In genomic region chr10:62813981-62814380, GRCh38 we compare ENCODE assay signal across 10 cellular contexts. TPM values are rescaled to one million over a fixed set of nuclear protein-coding genes. Genes with fewer than 3 reads are reported as not detected.
DNase-seq lines count a peak whose midpoint lies in the region; TF ChIP-seq lines count a peak whose summit lies in the region.
"Had no signal": no experiment of that assay in that cellular context is flagged by ENCODE, and none has a peak within 500 bp of the region (broad histone marks: within the 10 kb centered on the region; RNA-seq: fewer than 3 reads in every experiment).

No MANE protein-coding gene starts in this region.

- peaks cover 16% of the 10 kb centered on the region for H3K27me3 ChIP-seq in Caco-2 (replicated peaks; ENCODE audit: control insufficient read depth, insufficient read depth, low read length)

- TF ChIP-seq CTCF in Caco-2 (IDR thresholded peaks at IDR 0.05; ENCODE audit: insufficient read depth in 1 of 2, low read depth in 1 of 2, low read length in 1 of 2, severe bottlenecking in 1 of 2, unreplicated experiment in 1 of 2) (no peak), chondrocyte (IDR thresholded peaks at IDR 0.05) (no peak), progenitor cell of endocrine pancreas (IDR thresholded peaks at IDR 0.05; ENCODE audit: unreplicated experiment) (no peak)

- peaks cover 27% of the 10 kb centered on the region for H3K27me3 Mint-ChIP-seq in Caco-2 (ENCODE audit: insufficient read depth, unreplicated experiment)
- peaks cover 15% of the 10 kb centered on the region for H3K27me3 Mint-ChIP-seq in IgD-negative memory B cell
- H3K27me3 Mint-ChIP-seq in chondrocyte (ENCODE audit: low read depth), result no peaks in the 10 kb centered on the region
- H3K27me3 Mint-ChIP-seq in progenitor cell of endocrine pancreas, result peaks cover 70% of the 10 kb centered on the region

- POLR2A ChIA-PET in Caco-2 (lab: Charles Lee), result no interaction called here

- H3K36me3 ChIP-seq in Caco-2 (ENCODE audit: control insufficient read depth, insufficient read depth, low read length), result no peaks in the 10 kb centered on the region
- H3K36me3 ChIP-seq: cardiac muscle cell had no signal

- no peaks in the 10 kb centered on the region for H3K9me3 ChIP-seq in Caco-2
- H3K9me3 ChIP-seq: esophagus squamous epithelium had no signal

- intact Hi-C loops in Caco-2 (cut with micrococcal nuclease; ENCODE audit: unreplicated experiment), result loop anchor here (10.0 kb wide), 2 partner anchors 549 to 769 kb away; partner anchors contain the start of gene RTKN2

- H3K27ac Mint-ChIP-seq in Caco-2 (ENCODE audit: unreplicated experiment) (no peak overlapping the region), IgD-negative memory B cell (peak overlapping the region in 2 of 3 donors; percentile 78 to 84), chondrocyte (ENCODE audit: unreplicated experiment) (no peak overlapping the region), progenitor cell of endocrine pancreas (no peak overlapping the region)

- CTCF ChIA-PET in Caco-2 (lab: Charles Lee), result interaction anchor here (0.6 kb wide), 1 partner anchor 91 kb away, joined by 3 read pairs; no protein-coding TSS in a partner anchor

- H3K9me3 Mint-ChIP-seq in Caco-2 (ENCODE audit: unreplicated experiment), result no peaks in the 10 kb centered on the region
- H3K9me3 Mint-ChIP-seq in IgD-negative memory B cell, result peaks cover 0 to 1% (median 0%) of the 10 kb centered on the region in 3 donors
- no peaks in the 10 kb centered on the region for H3K9me3 Mint-ChIP-seq in chondrocyte (ENCODE audit: low read depth)
- no peaks in the 10 kb centered on the region for H3K9me3 Mint-ChIP-seq in progenitor cell of endocrine pancreas (ENCODE audit: low read depth)

- H3K4me3 ChIP-seq in Caco-2 (ENCODE audit: low read depth, low read length), result no peak overlapping the region
- H3K4me3 ChIP-seq: cardiac muscle cell had no signal

- H3K36me3 Mint-ChIP-seq in Caco-2 (ENCODE audit: insufficient read depth, unreplicated experiment), result peaks cover 25% of the 10 kb centered on the region
- no peaks in the 10 kb centered on the region for H3K36me3 Mint-ChIP-seq in IgD-negative memory B cell
- H3K36me3 Mint-ChIP-seq in chondrocyte (ENCODE audit: low read depth), result peaks cover 7% of the 10 kb centered on the region
- no peaks in the 10 kb centered on the region for H3K36me3 Mint-ChIP-seq in progenitor cell of endocrine pancreas (ENCODE audit: insufficient read depth)

- H3K4me1 Mint-ChIP-seq in Caco-2 (ENCODE audit: low read depth, unreplicated experiment) (peaks cover 20% of the 10 kb centered on the region), IgD-negative memory B cell (peaks cover 24 to 36% (median 34%) of the 10 kb centered on the region in 3 donors), chondrocyte (ENCODE audit: low read depth) (peaks cover 54% of the 10 kb centered on the region), progenitor cell of endocrine pancreas (ENCODE audit: low read depth) (peaks cover 19% of the 10 kb centered on the region)

- DNase-seq in Caco-2, result no peak
- DNase-seq in chondrocyte (ENCODE audit: low spot score), result no peak
- no peak for DNase-seq in progenitor cell of endocrine pancreas (ENCODE audit: low spot score, unreplicated experiment)
- DNase-seq in NCI-H774 (lab: John Stamatoyannopoulos, UW), result no peak
- DNase-seq in activated effector memory CD4-positive, alpha-beta T cell treated with Interleukin-2 at 50 U/mL for 16 hours, result no peak
- DNase-seq in SIG-M5 treated with dmso at 0.1 percent for 504 hours (lab: John Stamatoyannopoulos, UW; ENCODE audit: unreplicated experiment), result no peak
- DNase-seq: esophagus squamous epithelium, NCI-H187 had no signal

- no TSS peak for BruUV-seq in Caco-2 (replicated peaks; lab: Mats Ljungman, UMichigan)

- H3K4me3 Mint-ChIP-seq in Caco-2 (ENCODE audit: unreplicated experiment), result peak overlapping the region; percentile 87
- peak overlapping the region in 3 of 4 donors; percentile 51 to 87 (median 63) for H3K4me3 Mint-ChIP-seq in IgD-negative memory B cell
- peak overlapping the region; percentile 96 for H3K4me3 Mint-ChIP-seq in chondrocyte (ENCODE audit: unreplicated experiment)
- H3K4me3 Mint-ChIP-seq in progenitor cell of endocrine pancreas (ENCODE audit: low read depth), result peak overlapping the region; percentile 61

- H3K4me1 ChIP-seq in Caco-2, result peaks cover 17% of the 10 kb centered on the region

RNA-seq across cellular contexts. Expression of gene EGR2, which starts 2.2 kb away (rescaled TPM):
- total RNA-seq in Caco-2 (2022) (0.30 and 0.61 TPM in 2 replicates), chondrocyte (11.7 to 17.8 TPM (median 11.9 TPM) in 3 replicates), progenitor cell of endocrine pancreas (0.71 and 1.1 TPM in 2 replicates)
- 2.6 TPM for polyA plus RNA-seq in IgD-negative memory B cell

RNA-seq across cellular contexts. Expression of gene ADO, which starts 9.5 kb away (rescaled TPM):
- total RNA-seq in Caco-2 (2022) (31.3 and 34.1 TPM in 2 replicates), chondrocyte (27.8 to 35.8 TPM (median 29.1 TPM) in 3 replicates), progenitor cell of endocrine pancreas (22.6 and 22.9 TPM in 2 replicates)
- 3.4 TPM for polyA plus RNA-seq in IgD-negative memory B cell

Comparison
In these comparisons a context has a peak if more than half of its experiments do, and no peak if none do; other contexts are left out.
1. H3K27ac Mint-ChIP-seq: peak in IgD-negative memory B cell (2 of 3); none in Caco-2 (single experiment), chondrocyte (single experiment) and progenitor cell of endocrine pancreas (single experiment).
2. Peak in every context shown above with its lines, with median percentiles within 50 percentile points of each other: H3K4me3 Mint-ChIP-seq.